ENCODE assay signal across 8 cellular contexts in the genomic region with DNA sequence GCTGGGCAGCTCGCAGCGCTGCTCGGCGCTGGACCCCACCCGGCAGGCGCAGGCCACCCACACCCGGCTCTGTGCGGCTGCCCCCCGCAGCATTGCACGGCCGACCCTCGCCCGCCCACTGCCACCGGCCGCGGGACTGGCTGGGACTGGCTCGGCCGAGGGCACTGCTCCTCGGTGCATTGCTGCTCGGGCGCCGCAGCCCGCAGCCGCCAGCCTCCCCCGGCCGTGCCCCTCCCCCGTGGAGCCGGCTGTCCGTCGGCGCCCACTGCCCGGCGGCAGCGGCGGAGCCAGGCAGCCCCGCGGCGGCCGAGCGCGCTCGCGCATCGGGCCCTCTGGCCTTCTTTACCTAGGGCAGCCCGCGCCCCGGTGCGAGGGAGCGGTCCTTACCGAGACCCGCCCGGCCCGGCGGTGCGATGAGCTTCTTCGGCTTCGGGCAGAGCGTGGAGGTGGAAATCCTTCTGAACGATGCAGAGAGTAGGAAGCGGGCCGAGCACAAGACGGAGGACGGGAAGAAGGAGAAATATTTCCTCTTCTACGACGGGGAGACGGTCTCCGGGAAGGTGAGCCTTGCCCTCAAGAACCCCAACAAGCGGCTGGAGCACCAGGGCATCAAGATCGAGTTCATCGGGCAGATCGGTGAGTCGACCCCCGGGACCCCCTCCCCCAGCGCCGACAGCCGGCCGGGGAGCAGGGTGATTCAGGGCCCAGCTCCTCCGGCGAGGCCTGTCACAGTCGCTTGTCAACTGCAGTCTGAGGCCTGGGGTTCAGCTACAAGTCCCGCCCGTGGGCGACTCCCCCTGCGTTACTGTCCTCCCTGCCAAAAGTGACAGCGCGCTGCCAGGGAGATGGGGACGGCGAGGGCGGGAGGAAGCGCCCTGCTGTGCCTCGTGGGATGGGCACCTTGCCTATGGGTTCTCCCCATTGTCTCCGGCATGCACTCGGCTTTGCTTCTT. TPM values are rescaled to one million over a fixed set of nuclear protein-coding genes. Genes with fewer than 3 reads are reported as not detected.
DNase-seq lines count a peak whose midpoint lies in the region; ATAC-seq, FAIRE-seq and TF ChIP-seq lines count a peak whose summit lies in the region.

No MANE protein-coding gene starts in this region.

- peak; percentile 22 for ATAC-seq in HG02588 (IDR thresholded peaks at IDR 0.05; ENCODE audit: unreplicated experiment)
- ATAC-seq in central memory CD8-positive, alpha-beta T cell (replicated peaks; ENCODE audit: extremely low read depth, poor library complexity, severe bottlenecking): peak; percentile 1
- peak; percentile 26 for ATAC-seq in left colon

- DNase-seq in GM12892 (ENCODE audit: insufficient read length) (no peak), NCI-H1417 (lab: John Stamatoyannopoulos, UW) (peak; percentile 53 to 87 (median 82)), left colon (peak; percentile 61 to 67), cortex of kidney (lab: John Stamatoyannopoulos, UW) (no peak)
- peak; percentile 30 for DNase-seq in activated CD4-positive, CD25-positive, alpha-beta regulatory T cell treated with anti-CD3 and anti-CD28 coated beads, Interleukin-2, amount 50 U/mL, for 16 hours (ENCODE audit: low read depth, low spot score)
- peak; percentile 22 to 23 for DNase-seq in central memory CD8-positive, alpha-beta T cell (ENCODE audit: low spot score in 2 of 2)
- peak; percentile 68 to 73 for DNase-seq in stimulated activated CD4-positive, alpha-beta T cell treated with anti-CD3 and anti-CD28 coated beads, Interleukin-2, amount 100 ng/mL, for 24 hours

- peaks cover 26% of the 10 kb centered on the region for H3K36me3 Mint-ChIP-seq in central memory CD8-positive, alpha-beta T cell (ENCODE audit: insufficient read depth)

- intact Hi-C loops in left colon (cut with DNase I, micrococcal nuclease): no loop called here

- H3K9me3 Mint-ChIP-seq in central memory CD8-positive, alpha-beta T cell: no peaks in the 10 kb centered on the region

- FAIRE-seq in GM12892 (lab: Jason Lieb, UNC): peak; percentile 54

- TF ChIP-seq POLR2A in GM12892 (IDR thresholded peaks at IDR 0.05; ENCODE audit: low read depth, low read length): peak; percentile 55; the same call in 1 of the 2 replicates

- no peaks in the 10 kb centered on the region for H3K27me3 Mint-ChIP-seq in central memory CD8-positive, alpha-beta T cell

- H3K4me1 Mint-ChIP-seq in central memory CD8-positive, alpha-beta T cell: peaks cover 62% of the 10 kb centered on the region

- H3K27ac Mint-ChIP-seq in central memory CD8-positive, alpha-beta T cell (ENCODE audit: low read depth): peak overlapping the region; percentile 96

- peak overlapping the region; percentile 96 for H3K4me3 Mint-ChIP-seq in central memory CD8-positive, alpha-beta T cell

RNA-seq across cellular contexts. Expression of a gene that starts 0.5 kb away (rescaled TPM):
- polyA plus RNA-seq in GM12892 (2012; ENCODE audit: missing spikeins): 14.7 TPM
- total RNA-seq in left colon: 10 to 100 TPM; 40.8 to 41.1 TPM

RNA-seq across cellular contexts. Expression of a gene that starts 1.2 kb away (rescaled TPM):
- polyA plus RNA-seq in GM12892 (2012; ENCODE audit: missing spikeins): 38.0 TPM
- total RNA-seq in left colon: 10 to 100 TPM; 11.5 to 17.0 TPM

RNA-seq across cellular contexts. Expression of a gene that starts 28.2 kb away (rescaled TPM):
- 87.6 TPM for polyA plus RNA-seq in GM12892 (2012; ENCODE audit: missing spikeins)
- total RNA-seq in left colon: 10 to 100 TPM; 28.5 to 32.0 TPM

RNA-seq across cellular contexts. Expression of a gene that starts 28.4 kb away (rescaled TPM):
- polyA plus RNA-seq in GM12892 (2012; ENCODE audit: missing spikeins): 22.3 TPM
- 10 to 100 TPM; 28.1 to 30.7 TPM for total RNA-seq in left colon

RNA-seq across cellular contexts. Expression of a gene that starts 51.2 kb away (rescaled TPM):
- polyA plus RNA-seq in GM12892 (2012; ENCODE audit: missing spikeins): 3.6 TPM
- not detected for total RNA-seq in left colon

Comparison
In these comparisons a context has a peak if more than half of its experiments do, and no peak if none do; other contexts are left out.
1. DNase-seq: peak in NCI-H1417 (3 of 3), activated CD4-positive, CD25-positive, alpha-beta regulatory T cell treated with anti-CD3 and anti-CD28 coated beads, Interleukin-2, amount 50 U/mL, for 16 hours (single experiment), central memory CD8-positive, alpha-beta T cell (2 of 2), left colon (2 of 2) and stimulated activated CD4-positive, alpha-beta T cell treated with anti-CD3 and anti-CD28 coated beads, Interleukin-2, amount 100 ng/mL, for 24 hours (2 of 2); none in GM12892 (single experiment) and cortex of kidney (single experiment).
2. Peak in every context shown above with its lines, with median percentiles within 50 percentile points of each other: ATAC-seq.